In genomic region chr1:77475631-77476030, GRCh38 we compare ENCODE assay signal across 20 cellular contexts.
"Had no signal": no experiment of that assay in that cellular context is flagged by ENCODE, and none has a peak within 500 bp of the region (broad histone marks: within the 10 kb centered on the region; RNA-seq: fewer than 3 reads in every experiment).

No MANE protein-coding gene starts in this region.

- DNase-seq: activated B cell treated with CpG ODN at 0.5 μM for 24 hours; activated CD4-positive, alpha-beta T cell treated with anti-CD3 and anti-CD28 coated beads for 4 hours; activated CD4-positive, alpha-beta T cell treated with anti-CD3 and anti-CD28 coated beads, Interleukin-2, amount 50 U/mL, for 48 hours; activated naive CD4-positive, alpha-beta T cell treated with anti-CD3 and anti-CD28 coated beads for 36 hours; activated T-cell treated with anti-CD3 and anti-CD28 coated beads, Interleukin-2, amount 50 U/mL, for 48 hours; cerebellar nuclear complex; hippocampal formation; left ventricle myocardium superior; mammary epithelial cell; midbrain; natural killer cell; ovary; psoas muscle; right cardiac atrium; stimulated activated CD4-positive, alpha-beta T cell treated with anti-CD3 and anti-CD28 coated beads, Interleukin-4, amount 100 ng/mL, for 4 hours; stimulated activated naive CD8-positive, alpha-beta T cell treated with anti-CD3 and anti-CD28 coated beads, Interleukin-15, Interleukin-2, amounts not matched to agents 100 U/mL and 50 U/mL, for 24 hours; T1000; upper lobe of left lung had no signal

- H3K4me1 Mint-ChIP-seq: activated B cell treated with CpG ODN at 0.5 μM for 24 hours had no signal

- H3K27ac Mint-ChIP-seq: activated B cell treated with CpG ODN at 0.5 μM for 24 hours; activated naive CD4-positive, alpha-beta T cell treated with anti-CD3 and anti-CD28 coated beads for 36 hours; natural killer cell had no signal

- H3K9me3 Mint-ChIP-seq: activated B cell treated with CpG ODN at 0.5 μM for 24 hours had no signal

- H3K4me3 Mint-ChIP-seq: activated B cell treated with CpG ODN at 0.5 μM for 24 hours; activated naive CD4-positive, alpha-beta T cell treated with anti-CD3 and anti-CD28 coated beads for 36 hours; natural killer cell had no signal

- H3K4me3 ChIP-seq: coronary artery, esophagus muscularis mucosa, ovary, psoas muscle, upper lobe of left lung had no signal

- ATAC-seq: left ventricle myocardium superior; natural killer cell; psoas muscle; right cardiac atrium; stimulated activated naive CD8-positive, alpha-beta T cell treated with anti-CD3 and anti-CD28 coated beads, Interleukin-15, Interleukin-2, amounts not matched to agents 100 U/mL and 50 U/mL, for 24 hours had no signal
